In genomic region chr20:38979434-38979833, GRCh38 we compare ENCODE assay signal across 22 cellular contexts.
"Had no signal": no experiment of that assay in that cellular context is flagged by ENCODE, and none has a peak within 500 bp of the region (broad histone marks: within the 10 kb centered on the region; RNA-seq: fewer than 3 reads in every experiment).

No MANE protein-coding gene starts in this region.

- H3K9me3 ChIP-seq: Peyer's patch, SK-N-SH had no signal

- H3K27ac Mint-ChIP-seq: IgD-negative memory B cell had no signal

- H3K36me3 ChIP-seq: Peyer's patch had no signal

- H3K9ac ChIP-seq: KMS-11, SK-N-SH had no signal

- H3K4me1 Mint-ChIP-seq: IgD-negative memory B cell had no signal

- H3K4me3 Mint-ChIP-seq: IgD-negative memory B cell had no signal

- DNase-seq: Kasumi-1, MM.1S, NCI-H1092 treated with DMSO at 0.1 percent for 48 hours, NCI-H1436, NCI-H187, NCI-H2029, NCI-H2081 treated with DMSO at 0.1 percent for 48 hours, NCI-H2171, NCI-H226, NCI-H446, NCI-H510A, NCI-H524 treated with DMSO at 0.1 percent for 48 hours, NCI-H69, NCI-H774, PC-9, Peyer's patch, SHP77, SK-N-SH had no signal

- H3K27me3 Mint-ChIP-seq: IgD-negative memory B cell had no signal

- H3K27me3 ChIP-seq: Peyer's patch had no signal

- H3K9me3 Mint-ChIP-seq: IgD-negative memory B cell had no signal

- H3K4me3 ChIP-seq: K562, PC-9, Peyer's patch had no signal

- H3K27ac ChIP-seq: HL-60, KMS-11, PC-9 had no signal

- ATAC-seq: K562 had no signal
